Comparison of ENCODE assay signal across 14 cellular contexts in the genomic region with DNA sequence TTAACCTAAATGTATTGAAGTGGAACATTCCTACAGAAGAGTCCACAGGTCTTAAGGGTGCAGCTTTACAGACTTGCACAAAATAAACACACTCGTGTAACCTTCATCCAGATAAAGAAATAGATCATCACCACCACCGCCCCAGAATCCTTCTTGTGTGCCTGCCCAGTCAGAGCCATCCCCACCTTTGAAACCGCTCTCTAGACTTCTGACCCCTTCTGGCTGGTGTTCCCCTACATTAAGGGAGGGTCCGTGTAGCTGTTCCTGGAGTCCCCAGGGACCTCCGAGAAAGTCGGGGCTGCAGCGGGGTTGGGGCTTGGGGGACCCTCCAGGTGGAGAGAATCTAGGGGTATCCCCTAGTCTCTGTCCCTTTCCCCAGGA. TPM values are rescaled to one million over a fixed set of nuclear protein-coding genes. Genes with fewer than 3 reads are reported as not detected.
DNase-seq lines count a peak whose midpoint lies in the region; ATAC-seq, FAIRE-seq and TF ChIP-seq lines count a peak whose summit lies in the region.
"Had no signal": no experiment of that assay in that cellular context is flagged by ENCODE, and none has a peak within 500 bp of the region (broad histone marks: within the 10 kb centered on the region; RNA-seq: fewer than 3 reads in every experiment).

No MANE protein-coding gene starts in this region.

- no peak overlapping the region for H2AK5ac ChIP-seq in H9 (ENCODE audit: insufficient read length, low read length)

- TF ChIP-seq CTCF in A673 (conservative IDR thresholded peaks at IDR 0.05; ENCODE audit: low read depth, low read length) = no peak
- 0 out of 3 replicates have a peak, but pooled peaks have one; percentile 13 for TF ChIP-seq CTCF in H9 (conservative IDR thresholded peaks at IDR 0.05)
- no peak for TF ChIP-seq CTCF in ascending aorta (IDR thresholded peaks at IDR 0.05)
- TF ChIP-seq CTCF in kidney (IDR thresholded peaks at IDR 0.05; ENCODE audit: borderline replicate concordance, extremely low read depth, insufficient read depth) = no peak

- no peak overlapping the region for H2BK5ac ChIP-seq in H9 (ENCODE audit: insufficient read length, low read length)

- no peak overlapping the region for H3K14ac ChIP-seq in H9 (ENCODE audit: insufficient read depth, low read length)

- H3K4me3 Mint-ChIP-seq in H9 = peak overlapping the region; percentile 50 to 77; a peak in 4 of 5 replicates
- peak overlapping the region in 8 of 10 donors; percentile 5 to 71 (median 48) for H3K4me3 Mint-ChIP-seq in naive thymus-derived CD4-positive, alpha-beta T cell
- H3K4me3 Mint-ChIP-seq: activated CD4-positive, alpha-beta T cell treated with anti-CD3 and anti-CD28 coated beads, Interleukin-2, amount 10 ng/mL, durations not matched to agents 24 days and 14 days; stimulated activated naive CD8-positive, alpha-beta T cell treated with anti-CD3 and anti-CD28 coated beads, Interleukin-15, Interleukin-2, amounts not matched to agents 100 ng/mL and 50 ng/mL, for 24 hours had no signal

- H3K23ac ChIP-seq in H9 (ENCODE audit: insufficient read length, low read depth, low read length) = no peak overlapping the region

- no peaks in the 10 kb centered on the region for H3K79me2 ChIP-seq in H9 (ENCODE audit: insufficient read depth, low read length)

- H3K36me3 Mint-ChIP-seq in H9 (ENCODE audit: insufficient read depth in 1 of 3, low read depth in 3 of 3) = peaks cover 0 to 1% (median 0%) of the 10 kb centered on the region in 3 experiments; a peak in 2 of 7 replicates
- H3K36me3 Mint-ChIP-seq in naive thymus-derived CD4-positive, alpha-beta T cell = no peaks in the 10 kb centered on the region
- H3K36me3 Mint-ChIP-seq: CD4-positive, CD25-positive, alpha-beta regulatory T cell had no signal

- H3K9me3 ChIP-seq in A673 (ENCODE audit: low read depth, low read length, poor library complexity, severe bottlenecking) (no peaks in the 10 kb centered on the region), H9 (ENCODE audit: control insufficient read depth, low read depth, low read length) (no peaks in the 10 kb centered on the region), ascending aorta (no peaks in the 10 kb centered on the region), kidney (ENCODE audit: control insufficient read depth in 1 of 2, low read length in 2 of 2) (peaks cover 0 to 2% of the 10 kb centered on the region in 2 donors)
- no peaks in the 10 kb centered on the region for H3K9me3 ChIP-seq in naive thymus-derived CD4-positive, alpha-beta T cell (ENCODE audit: control insufficient read depth in 2 of 3, low read length in 3 of 3)
- H3K9me3 ChIP-seq: heart left ventricle had no signal

- no peaks in the 10 kb centered on the region for H3K36me3 ChIP-seq in A673 (ENCODE audit: insufficient read depth, low read length, poor library complexity, severe bottlenecking)
- H3K36me3 ChIP-seq in ascending aorta = no peaks in the 10 kb centered on the region
- no peaks in the 10 kb centered on the region for H3K36me3 ChIP-seq in naive thymus-derived CD4-positive, alpha-beta T cell (ENCODE audit: control insufficient read depth in 2 of 3, insufficient read depth in 3 of 3, low read length in 3 of 3)
- H3K36me3 ChIP-seq in kidney (ENCODE audit: control insufficient read depth in 1 of 2, insufficient read depth in 2 of 2, low read length in 2 of 2) = no peaks in the 10 kb centered on the region
- H3K36me3 ChIP-seq: heart left ventricle had no signal

- H3K27me3 ChIP-seq in A673 (replicated peaks; ENCODE audit: insufficient read depth, low read depth, low read length, poor library complexity) = peaks cover 25% of the 10 kb centered on the region
- H3K27me3 ChIP-seq in H9 (ENCODE audit: insufficient read depth, low read length) = peaks cover 83% of the 10 kb centered on the region
- peaks cover 14% of the 10 kb centered on the region for H3K27me3 ChIP-seq in ascending aorta
- peaks cover 0 to 17% of the 10 kb centered on the region in 2 donors for H3K27me3 ChIP-seq in naive thymus-derived CD4-positive, alpha-beta T cell (ENCODE audit: control insufficient read depth in 2 of 2, insufficient read depth in 2 of 2, low read length in 2 of 2)

- H3K4me1 Mint-ChIP-seq in H9 = peaks cover 27 to 46% of the 10 kb centered on the region in 2 experiments
- peaks cover 11 to 44% (median 34%) of the 10 kb centered on the region in 7 donors for H3K4me1 Mint-ChIP-seq in naive thymus-derived CD4-positive, alpha-beta T cell

- POLR2A ChIA-PET in A673 (lab: Charles Lee; ENCODE audit: low non-redundant PET) = interaction anchor here (0.6 kb wide), 1 partner anchor 1063 kb away, joined by 10 read pairs; no protein-coding TSS in a partner anchor
- POLR2A ChIA-PET in naive thymus-derived CD4-positive, alpha-beta T cell (lab: Charles Lee) = no interaction called here

- H3K4me1 ChIP-seq in A673 (ENCODE audit: insufficient read depth, low read length, poor library complexity, severe bottlenecking) = peaks cover 4% of the 10 kb centered on the region
- no peaks in the 10 kb centered on the region; the same call in 1 of the 2 replicates for H3K4me1 ChIP-seq in H9 (ENCODE audit: insufficient read depth, low read length)
- peaks cover 5% of the 10 kb centered on the region in 2 donors for H3K4me1 ChIP-seq in ascending aorta
- H3K4me1 ChIP-seq in naive thymus-derived CD4-positive, alpha-beta T cell (ENCODE audit: control insufficient read depth in 2 of 2, insufficient read depth in 2 of 2, low read length in 2 of 2) = peaks cover 0 to 2% of the 10 kb centered on the region in 2 donors
- no peaks in the 10 kb centered on the region for H3K4me1 ChIP-seq in kidney (ENCODE audit: control insufficient read depth in 1 of 2, insufficient read depth in 1 of 2, low read depth in 1 of 2, low read length in 2 of 2)

- H2BK120ac ChIP-seq in H9 (ENCODE audit: low read depth, low read length, poor library complexity, severe bottlenecking) = no peak overlapping the region

- DNase-seq in A673 (ENCODE audit: low spot score) (no peak), H9 (peak; percentile 50), ascending aorta (ENCODE audit: low spot score in 2 of 2) (no peak), kidney (no peak), ureter (ENCODE audit: low spot score) (no peak), putamen (ENCODE audit: low spot score) (no peak)
- DNase-seq in naive thymus-derived CD4-positive, alpha-beta T cell = no peak
- DNase-seq: activated CD4-positive, alpha-beta T cell treated with anti-CD3 and anti-CD28 coated beads, Interleukin-2, amount 10 ng/mL, durations not matched to agents 24 days and 14 days; CD4-positive, CD25-positive, alpha-beta regulatory T cell; heart left ventricle; NCI-H2227 treated with DMSO at 0.1 percent for 48 hours had no signal

- no peaks in the 10 kb centered on the region for H3K23me2 ChIP-seq in H9 (ENCODE audit: insufficient read length, low read depth, low read length, poor library complexity, severe bottlenecking)

- H3K4me2 ChIP-seq in H9 (ENCODE audit: insufficient read depth, insufficient read length, low read length) = peak overlapping the region; percentile 48
- H3K4me2 ChIP-seq: KMS-11 had no signal

- no peak overlapping the region for H2BK15ac ChIP-seq in H9 (ENCODE audit: low read depth, low read length)

- H4K91ac ChIP-seq in H9 (ENCODE audit: insufficient read length, low read depth, low read length) = no peak overlapping the region

- no peak overlapping the region for H3K18ac ChIP-seq in H9 (ENCODE audit: insufficient read length, low read depth, low read length)

- H3K79me1 ChIP-seq in H9 (ENCODE audit: insufficient read depth, low read depth, low read length, poor library complexity, severe bottlenecking) = no peaks in the 10 kb centered on the region

- H2AFZ ChIP-seq in H9 (ENCODE audit: low read length) = no peak overlapping the region

- intact Hi-C loops in A673 (cut with micrococcal nuclease; ENCODE audit: unreplicated experiment) = no loop called here
- intact Hi-C loops in ascending aorta (cut with DNase I) = no loop called here
- intact Hi-C loops in naive thymus-derived CD4-positive, alpha-beta T cell (cut with micrococcal nuclease) = no loop called here
- intact Hi-C loops in kidney (cut with DNase I) = no loop called here

- peaks cover 4 to 5% of the 10 kb centered on the region in 2 experiments for H3K9me3 Mint-ChIP-seq in H9
- no peaks in the 10 kb centered on the region for H3K9me3 Mint-ChIP-seq in naive thymus-derived CD4-positive, alpha-beta T cell
- H3K9me3 Mint-ChIP-seq: activated CD4-positive, alpha-beta T cell treated with anti-CD3 and anti-CD28 coated beads, Interleukin-2, amount 10 ng/mL, durations not matched to agents 24 days and 14 days; stimulated activated naive CD8-positive, alpha-beta T cell treated with anti-CD3 and anti-CD28 coated beads, Interleukin-15, Interleukin-2, amounts not matched to agents 100 ng/mL and 50 ng/mL, for 24 hours had no signal

- H3K27me3 Mint-ChIP-seq in H9 (ENCODE audit: low read depth) = peaks cover 100% of the 10 kb centered on the region
- H3K27me3 Mint-ChIP-seq in naive thymus-derived CD4-positive, alpha-beta T cell = peaks cover 66 to 89% (median 82%) of the 10 kb centered on the region in 5 donors

- FAIRE-seq in kidney (lab: Jason Lieb, UNC) = no peak

- BruUV-seq in A673 (replicated peaks; lab: Mats Ljungman, UMichigan) = no TSS peak

- no peak overlapping the region for H4K5ac ChIP-seq in H9 (ENCODE audit: insufficient read length, low read depth, low read length)

- peaks cover 2% of the 10 kb centered on the region for H4K20me1 ChIP-seq in H9 (ENCODE audit: control insufficient read depth, insufficient read depth, insufficient read length)

- no peak for ATAC-seq in naive thymus-derived CD4-positive, alpha-beta T cell
- ATAC-seq in HG02759 (IDR thresholded peaks at IDR 0.05; ENCODE audit: unreplicated experiment) = no peak
- ATAC-seq: heart left ventricle had no signal

- no peak overlapping the region for H3K27ac ChIP-seq in A673 (ENCODE audit: low read depth, low read length, poor library complexity, severe bottlenecking)
- H3K27ac ChIP-seq in H9 (ENCODE audit: insufficient read length, low read depth, low read length) = no peak overlapping the region
- H3K27ac ChIP-seq in ascending aorta = no peak overlapping the region
- no peak overlapping the region for H3K27ac ChIP-seq in naive thymus-derived CD4-positive, alpha-beta T cell (ENCODE audit: low read depth, low read length)
- no peak overlapping the region for H3K27ac ChIP-seq in kidney (ENCODE audit: low read depth in 2 of 2, low read length in 2 of 2)
- H3K27ac ChIP-seq: heart left ventricle, KMS-11 had no signal

- no peak overlapping the region for H2BK12ac ChIP-seq in H9 (ENCODE audit: insufficient read length, low read depth, low read length)

- H3K4me3 ChIP-seq in A673 (ENCODE audit: low read depth, low read length, poor library complexity, severe bottlenecking) = peak overlapping the region; percentile 31
- peak overlapping the region; percentile 37 to 42 for H3K4me3 ChIP-seq in ascending aorta
- no peak overlapping the region for H3K4me3 ChIP-seq in naive thymus-derived CD4-positive, alpha-beta T cell (ENCODE audit: low read length)
- H3K4me3 ChIP-seq in kidney (ENCODE audit: low read length in 2 of 2) = no peak overlapping the region

- no peak overlapping the region for H3K4ac ChIP-seq in H9 (ENCODE audit: low read depth, low read length)

- H3K56ac ChIP-seq in H9 (ENCODE audit: insufficient read length, low read depth, low read length) = no peak overlapping the region

- no CpG with 5 or more reads among the region's 7 CpGs for WGBS in H9 (ENCODE audit: extremely low coverage, insufficient read length, low lambda C conversion rate)

- no peak overlapping the region for H3T11ph ChIP-seq in H9 (ENCODE audit: low read length)

- H3K9ac ChIP-seq in H9 (ENCODE audit: extremely low read depth, insufficient read length, low read length) = no peak overlapping the region
- H3K9ac ChIP-seq in kidney (ENCODE audit: low read length in 2 of 2) = no peak overlapping the region
- H3K9ac ChIP-seq: KMS-11 had no signal

- CTCF ChIA-PET in A673 (lab: Charles Lee) = interaction anchor here (0.8 kb wide), 1 partner anchor 52 kb away, joined by 3 read pairs; no protein-coding TSS in a partner anchor
- CTCF ChIA-PET in naive thymus-derived CD4-positive, alpha-beta T cell (lab: Charles Lee) = no interaction called here

- no peak overlapping the region for H4K8ac ChIP-seq in H9 (replicated peaks; ENCODE audit: insufficient read length, low read depth, low read length)

- no peak overlapping the region for H2BK20ac ChIP-seq in H9 (ENCODE audit: low read depth, low read length, poor library complexity, severe bottlenecking)

- no peak overlapping the region for H3K27ac Mint-ChIP-seq in H9
- H3K27ac Mint-ChIP-seq in naive thymus-derived CD4-positive, alpha-beta T cell = no peak overlapping the region
- H3K27ac Mint-ChIP-seq: activated CD4-positive, alpha-beta T cell treated with anti-CD3 and anti-CD28 coated beads, Interleukin-2, amount 10 ng/mL, durations not matched to agents 24 days and 14 days; stimulated activated naive CD8-positive, alpha-beta T cell treated with anti-CD3 and anti-CD28 coated beads, Interleukin-15, Interleukin-2, amounts not matched to agents 100 ng/mL and 50 ng/mL, for 24 hours had no signal

RNA-seq across cellular contexts. Expression of gene TBX4, which starts 9.4 kb away (rescaled TPM):
- total RNA-seq in A673 (2021) (not detected in 2 replicates), H9 (2021) (not detected in 2 replicates), ascending aorta (not detected), kidney (not detected), ureter (not detected)
- not detected for total RNA-seq in naive thymus-derived CD4-positive, alpha-beta T cell
- polyA plus RNA-seq in naive thymus-derived CD4-positive, alpha-beta T cell = not detected
- not detected for polyA plus RNA-seq in kidney (ENCODE audit: insufficient read depth, low read depth, low replicate concordance)
- total RNA-seq: activated CD4-positive, alpha-beta T cell treated with anti-CD3 and anti-CD28 coated beads, Interleukin-2, amount 10 ng/mL, durations not matched to agents 24 days and 14 days; CD4-positive, CD25-positive, alpha-beta regulatory T cell had no signal
- polyA plus RNA-seq: CD4-positive, CD25-positive, alpha-beta regulatory T cell had no signal

Comparison
In these comparisons a context has a peak if more than half of its experiments do, and no peak if none do; other contexts are left out.
1. H3K4me3 ChIP-seq: peak in A673 (single experiment) and ascending aorta (2 of 2); none in naive thymus-derived CD4-positive, alpha-beta T cell (single experiment) and kidney (0 of 2).